Comparison of ENCODE assay signal across 21 cellular contexts in the genomic region with DNA sequence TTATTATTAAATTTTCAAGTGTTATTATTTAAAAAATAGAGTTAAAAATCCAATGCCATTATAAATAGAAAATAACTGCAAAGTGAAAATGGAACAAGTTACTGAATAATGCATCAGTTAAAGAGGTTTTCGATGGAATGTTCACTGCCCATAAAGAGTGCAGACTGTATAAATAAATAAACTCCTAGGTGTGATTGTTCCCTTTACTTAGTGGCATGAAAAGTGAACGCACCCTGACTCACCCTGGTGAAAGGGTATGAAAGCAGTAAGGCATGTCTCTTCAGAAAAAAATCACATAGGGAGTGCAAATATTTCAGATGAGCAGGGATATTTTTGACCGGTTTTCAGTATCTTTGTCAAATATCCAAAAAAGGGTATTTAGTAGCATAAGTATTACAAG.
DNase-seq lines count a peak whose midpoint lies in the region; ATAC-seq, FAIRE-seq and TF ChIP-seq lines count a peak whose summit lies in the region.
"Had no signal": no experiment of that assay in that cellular context is flagged by ENCODE, and none has a peak within 500 bp of the region (broad histone marks: within the 10 kb centered on the region; RNA-seq: fewer than 3 reads in every experiment).

No MANE protein-coding gene starts in this region.

- no peak overlapping the region for H3K4me2 ChIP-seq in smooth muscle cell

- H3K9me3 ChIP-seq in HUES6 (ENCODE audit: control insufficient read depth, insufficient read depth, low read depth, low read length) (no peaks in the 10 kb centered on the region), smooth muscle cell (replicated peaks; ENCODE audit: low read depth) (no peaks in the 10 kb centered on the region), small intestine (ENCODE audit: control insufficient read depth, low read depth) (no peaks in the 10 kb centered on the region)
- H3K9me3 ChIP-seq: Caco-2 had no signal

- 73% methylated on average over 3 of the region's 3 CpGs for WGBS in smooth muscle cell (ENCODE audit: low lambda C conversion rate)
- 53 to 72% (median 70%) methylated on average over 3 of the region's 3 CpGs for WGBS in small intestine, 3 donors

- H3K9ac ChIP-seq in HUES6 (ENCODE audit: low read length), result peak overlapping the region; percentile 40
- H3K9ac ChIP-seq in smooth muscle cell (ENCODE audit: low read depth), result no peak overlapping the region
- H3K9ac ChIP-seq: GM23248 had no signal

- H2AFZ ChIP-seq in smooth muscle cell (ENCODE audit: low read depth), result no peak overlapping the region
- H2AFZ ChIP-seq: GM23248 had no signal

- H3K79me2 ChIP-seq in smooth muscle cell (ENCODE audit: low read depth), result no peaks in the 10 kb centered on the region

- H3K27me3 ChIP-seq in HUES6 (ENCODE audit: control insufficient read depth, insufficient read depth, low read length) (no peaks in the 10 kb centered on the region), kidney epithelial cell (ENCODE audit: control insufficient read depth, insufficient read depth, low read length) (no peaks in the 10 kb centered on the region), smooth muscle cell (ENCODE audit: low read depth) (no peaks in the 10 kb centered on the region), small intestine (ENCODE audit: control insufficient read depth in 2 of 2, insufficient read depth in 2 of 2, low read length in 2 of 2) (no peaks in the 10 kb centered on the region)

- no peak overlapping the region for H3K27ac ChIP-seq in HUES6 (ENCODE audit: low read depth, low read length)
- H3K27ac ChIP-seq in smooth muscle cell (ENCODE audit: low read depth), result no peak overlapping the region
- no peak overlapping the region for H3K27ac ChIP-seq in small intestine (ENCODE audit: low read depth in 1 of 2, low read length in 1 of 2)
- H3K27ac ChIP-seq: C4-2B, GM23248 had no signal

- TF ChIP-seq CTCF in epithelial cell of esophagus (IDR thresholded peaks at IDR 0.05; ENCODE audit: insufficient read depth, low read depth, low read length, missing control alignments), result no peak
- TF ChIP-seq CTCF in kidney epithelial cell (IDR thresholded peaks at IDR 0.05; ENCODE audit: insufficient read depth, low read length, poor library complexity, severe bottlenecking), result no peak
- no peak for TF ChIP-seq CTCF in smooth muscle cell (IDR thresholded peaks at IDR 0.05; ENCODE audit: borderline replicate concordance, insufficient read depth, poor library complexity, severe bottlenecking)

- no peak overlapping the region for H3K4me3 ChIP-seq in HUES6 (ENCODE audit: low read depth, low read length)
- H3K4me3 ChIP-seq in epithelial cell of esophagus (ENCODE audit: low read length), result no peak overlapping the region
- no peak overlapping the region for H3K4me3 ChIP-seq in kidney epithelial cell (ENCODE audit: low read depth, low read length)
- no peak overlapping the region for H3K4me3 ChIP-seq in smooth muscle cell
- H3K4me3 ChIP-seq in small intestine (ENCODE audit: low read depth in 1 of 2, low read length in 2 of 2), result no peak overlapping the region
- H3K4me3 ChIP-seq: GM12878, GM23248 had no signal

- H3F3A ChIP-seq in smooth muscle cell (ENCODE audit: low read depth), result no peaks in the 10 kb centered on the region

- no peaks in the 10 kb centered on the region for H3K36me3 ChIP-seq in HUES6 (ENCODE audit: control insufficient read depth, insufficient read depth, low read length)
- H3K36me3 ChIP-seq in kidney epithelial cell (ENCODE audit: control insufficient read depth, insufficient read depth, low read length), result no peaks in the 10 kb centered on the region
- no peaks in the 10 kb centered on the region for H3K36me3 ChIP-seq in smooth muscle cell (ENCODE audit: low read depth)
- no peaks in the 10 kb centered on the region for H3K36me3 ChIP-seq in small intestine (ENCODE audit: control insufficient read depth in 2 of 2, insufficient read depth in 2 of 2, low read length in 2 of 2)

- no peaks in the 10 kb centered on the region for H4K20me1 ChIP-seq in smooth muscle cell (ENCODE audit: low read depth)

- H3K4me1 ChIP-seq in HUES6 (ENCODE audit: control insufficient read depth, insufficient read depth, low read length) (peaks cover 40% of the 10 kb centered on the region), smooth muscle cell (ENCODE audit: low read depth) (no peaks in the 10 kb centered on the region), small intestine (ENCODE audit: control insufficient read depth in 2 of 2, insufficient read depth in 1 of 2, low read depth in 1 of 2, low read length in 1 of 2) (no peaks in the 10 kb centered on the region)
- H3K4me1 ChIP-seq: Caco-2 had no signal

- ATAC-seq in HG02571 (IDR thresholded peaks at IDR 0.05; ENCODE audit: unreplicated experiment) (no peak), GM18867 (IDR thresholded peaks at IDR 0.05; ENCODE audit: unreplicated experiment) (no peak)
- ATAC-seq: GM12878, HepG2 had no signal

- DNase-seq in Caki2 (ENCODE audit: low read depth), result peak; percentile 58
- peak; percentile 0 for DNase-seq in epithelial cell of esophagus (ENCODE audit: low read depth)
- DNase-seq in kidney epithelial cell (ENCODE audit: low read depth), result peak; percentile 1
- DNase-seq in smooth muscle cell (lab: John Stamatoyannopoulos, UW; ENCODE audit: unreplicated experiment), result no peak
- no peak for DNase-seq in small intestine
- DNase-seq: AML-193; Caco-2; CD4-positive, alpha-beta T cell; DMS153; DMS79 treated with DMSO at 0.1 percent for 48 hours; GF-D8; GM23248; HCEC 1CT; KBM-7 had no signal

- no peak for FAIRE-seq in small intestine (lab: Jason Lieb, UNC)
- FAIRE-seq: GM12878, HepG2, HTR-8/SVneo had no signal

- in situ Hi-C loops in Caki2 (cut with HindIII; ENCODE audit: low pct_unique_long_range_greater_than_20kb, low sequenced_read_pairs), result no loop called here

Comparison
In these comparisons a context has a peak if more than half of its experiments do, and no peak if none do; other contexts are left out.
1. DNase-seq: peak in Caki2 (single experiment), epithelial cell of esophagus (single experiment) and kidney epithelial cell (single experiment); none in smooth muscle cell (single experiment) and small intestine (single experiment).